Comparison of ENCODE assay signal across 15 cellular contexts in genomic region chr10:72085166-72085565, GRCh38. TPM values are rescaled to one million over a fixed set of nuclear protein-coding genes. Genes with fewer than 3 reads are reported as not detected.
DNase-seq lines count a peak whose midpoint lies in the region; ATAC-seq and TF ChIP-seq lines count a peak whose summit lies in the region.
"Had no signal": no experiment of that assay in that cellular context is flagged by ENCODE, and none has a peak within 500 bp of the region (broad histone marks: within the 10 kb centered on the region; RNA-seq: fewer than 3 reads in every experiment).

No MANE protein-coding gene starts in this region.

- intact Hi-C loops in activated CD4-positive, alpha-beta T cell treated with anti-CD3 and anti-CD28 coated beads for 36 hours (cut with DNase I, micrococcal nuclease), result loop anchor here (5.0 kb wide), 4 partner anchors 132 to 607 kb away; partner anchors contain the start of genes ANAPC16 (in 1 of the 2), ASCC1 (in 1 of the 2) and MCU (in 1 of the 2)

- peaks cover 40% of the 10 kb centered on the region for H3K36me3 Mint-ChIP-seq in activated CD4-positive, alpha-beta T cell treated with anti-CD3 and anti-CD28 coated beads for 36 hours (ENCODE audit: low read depth)
- H3K36me3 Mint-ChIP-seq in IgD-negative memory B cell (peaks cover 4% of the 10 kb centered on the region), nephron progenitor cell (ENCODE audit: low read depth) (peaks cover 10% of the 10 kb centered on the region)
- H3K36me3 Mint-ChIP-seq in activated naive CD8-positive, alpha-beta T cell, result peaks cover 3% of the 10 kb centered on the region

- H3K4me1 Mint-ChIP-seq in activated CD4-positive, alpha-beta T cell treated with anti-CD3 and anti-CD28 coated beads for 36 hours, result peaks cover 73% of the 10 kb centered on the region
- H3K4me1 Mint-ChIP-seq in IgD-negative memory B cell (peaks cover 15 to 52% (median 51%) of the 10 kb centered on the region in 3 donors), nephron progenitor cell (peaks cover 81% of the 10 kb centered on the region)
- H3K4me1 Mint-ChIP-seq in activated naive CD8-positive, alpha-beta T cell (ENCODE audit: low read depth), result peaks cover 79% of the 10 kb centered on the region

- CTCF ChIA-PET in activated CD4-positive, alpha-beta T cell treated with anti-CD3 and anti-CD28 coated beads for 36 hours (lab: Charles Lee), result interaction anchor here (0.7 to 2.2 kb wide), 8 partner anchors 8 to 255 kb away, joined by 3 to 7 read pairs (median 4); no protein-coding TSS in a partner anchor

- no peaks in the 10 kb centered on the region for H3K9me3 Mint-ChIP-seq in activated CD4-positive, alpha-beta T cell treated with anti-CD3 and anti-CD28 coated beads for 36 hours (ENCODE audit: low read depth)
- H3K9me3 Mint-ChIP-seq in IgD-negative memory B cell, result peaks cover 0 to 2% (median 0%) of the 10 kb centered on the region in 3 donors
- H3K9me3 Mint-ChIP-seq in activated naive CD8-positive, alpha-beta T cell (ENCODE audit: low read depth), result no peaks in the 10 kb centered on the region
- no peaks in the 10 kb centered on the region for H3K9me3 Mint-ChIP-seq in nephron progenitor cell

- peak overlapping the region; percentile 85 for H3K27ac Mint-ChIP-seq in activated CD4-positive, alpha-beta T cell treated with anti-CD3 and anti-CD28 coated beads for 36 hours
- H3K27ac Mint-ChIP-seq in IgD-negative memory B cell (peak overlapping the region; percentile 41 to 99 (median 99)), nephron progenitor cell (no peak overlapping the region)
- H3K27ac Mint-ChIP-seq in activated naive CD8-positive, alpha-beta T cell, result peak overlapping the region; percentile 98

- no peak for ATAC-seq in activated CD4-positive, alpha-beta T cell treated with anti-CD3 and anti-CD28 coated beads for 36 hours
- no peak for ATAC-seq in HG03521 (IDR thresholded peaks at IDR 0.05; ENCODE audit: unreplicated experiment)
- ATAC-seq: body of pancreas, esophagus mucosa had no signal

- POLR2A ChIA-PET in activated CD4-positive, alpha-beta T cell treated with anti-CD3 and anti-CD28 coated beads for 36 hours (lab: Charles Lee), result interaction anchor here (0.6 to 1.4 kb wide), 4 partner anchors 133 to 249 kb away, joined by 3 to 5 read pairs (median 3); no protein-coding TSS in a partner anchor

- TF ChIP-seq CTCF in nephron progenitor cell (IDR thresholded peaks at IDR 0.05), result no peak

- DNase-seq in activated CD4-positive, alpha-beta T cell treated with anti-CD3 and anti-CD28 coated beads for 36 hours, result peak; percentile 7
- DNase-seq in activated CD4-positive, alpha-beta T cell treated with anti-CD3 and anti-CD28 coated beads, Interleukin-2, amount 50 U/mL, for 1 hour, result no peak
- DNase-seq in nephron progenitor cell (no peak), HUDEP-2 (lab: John Stamatoyannopoulos, UW; ENCODE audit: unreplicated experiment in 76 of 76) (no peak), OCI-M1 (lab: John Stamatoyannopoulos, UW) (no peak)
- DNase-seq: activated CD4-positive, CD25-positive, alpha-beta regulatory T cell treated with anti-CD3 and anti-CD28 coated beads, Interleukin-2, amount 50 U/mL, for 72 hours; body of pancreas; dermis blood vessel endothelial cell; NCI-H2107; NCI-H748 treated with DMSO at 0.1 percent for 48 hours; transverse colon had no signal

- no peaks in the 10 kb centered on the region for H3K27me3 Mint-ChIP-seq in activated CD4-positive, alpha-beta T cell treated with anti-CD3 and anti-CD28 coated beads for 36 hours
- H3K27me3 Mint-ChIP-seq in IgD-negative memory B cell (peaks cover under 1% of the 10 kb centered on the region), nephron progenitor cell (ENCODE audit: low read depth, poor library complexity) (peaks cover 48% of the 10 kb centered on the region)
- no peaks in the 10 kb centered on the region for H3K27me3 Mint-ChIP-seq in activated naive CD8-positive, alpha-beta T cell

- peak overlapping the region; percentile 98 for H3K4me3 Mint-ChIP-seq in activated CD4-positive, alpha-beta T cell treated with anti-CD3 and anti-CD28 coated beads for 36 hours
- H3K4me3 Mint-ChIP-seq in IgD-negative memory B cell (peak overlapping the region in 3 of 4 donors; percentile 10 to 97 (median 84)), nephron progenitor cell (peak overlapping the region; percentile 3)
- H3K4me3 Mint-ChIP-seq in activated naive CD8-positive, alpha-beta T cell, result peak overlapping the region; percentile 96

RNA-seq across cellular contexts. Expression of gene SPOCK2, which starts 3.2 kb away (rescaled TPM):
- 100 to 1,000 TPM; 158 to 165 TPM for total RNA-seq in activated CD4-positive, alpha-beta T cell treated with anti-CD3 and anti-CD28 coated beads for 36 hours
- polyA plus RNA-seq in IgD-negative memory B cell, result 65.5 TPM

Comparison
In these comparisons a context has a peak if more than half of its experiments do, and no peak if none do; other contexts are left out.
1. H3K4me3 Mint-ChIP-seq: peak in every context shown above with its lines; median percentile 98 in activated CD4-positive, alpha-beta T cell treated with anti-CD3 and anti-CD28 coated beads for 36 hours; 96 in activated naive CD8-positive, alpha-beta T cell; 84 in IgD-negative memory B cell; 3 in nephron progenitor cell.